10 cellular contexts compared by ENCODE assay signal in genomic region chr2:231621051-231621879, GRCh38. TPM values are rescaled to one million over a fixed set of nuclear protein-coding genes. Genes with fewer than 3 reads are reported as not detected.
DNase-seq lines count a peak whose midpoint lies in the region; ATAC-seq and TF ChIP-seq lines count a peak whose summit lies in the region.
"Had no signal": no experiment of that assay in that cellular context is flagged by ENCODE, and none has a peak within 500 bp of the region (broad histone marks: within the 10 kb centered on the region; RNA-seq: fewer than 3 reads in every experiment).

No MANE protein-coding gene starts in this region.

- intact Hi-C loops in CD4-positive, alpha-beta memory T cell (cut with micrococcal nuclease) = no loop called here

- H3K9me3 Mint-ChIP-seq in CD4-positive, alpha-beta memory T cell = no peaks in the 10 kb centered on the region
- no peaks in the 10 kb centered on the region for H3K9me3 Mint-ChIP-seq in endothelial cell (ENCODE audit: unreplicated experiment)
- H3K9me3 Mint-ChIP-seq: activated naive CD4-positive, alpha-beta T cell treated with anti-CD3 and anti-CD28 coated beads, Interleukin-2, amount 50 U/mL, for 24 hours had no signal

- H3K27me3 Mint-ChIP-seq in CD4-positive, alpha-beta memory T cell = no peaks in the 10 kb centered on the region
- H3K27me3 Mint-ChIP-seq in endothelial cell (ENCODE audit: unreplicated experiment) = peaks cover 4% of the 10 kb centered on the region
- H3K27me3 Mint-ChIP-seq: activated naive CD4-positive, alpha-beta T cell treated with anti-CD3 and anti-CD28 coated beads, Interleukin-2, amount 50 U/mL, for 24 hours had no signal

- H3K36me3 Mint-ChIP-seq in CD4-positive, alpha-beta memory T cell = no peaks in the 10 kb centered on the region
- no peaks in the 10 kb centered on the region for H3K36me3 Mint-ChIP-seq in endothelial cell (ENCODE audit: low read depth, unreplicated experiment)
- H3K36me3 Mint-ChIP-seq: activated naive CD4-positive, alpha-beta T cell treated with anti-CD3 and anti-CD28 coated beads, Interleukin-2, amount 50 U/mL, for 24 hours had no signal

- POLR2A ChIA-PET in CD4-positive, alpha-beta memory T cell (lab: Charles Lee; ENCODE audit: partially characterized antibody) = interaction anchor here (0.6 to 1.1 kb wide), 2 partner anchors 9 to 16 kb away, joined by 3 read pairs; no protein-coding TSS in a partner anchor

- no peaks in the 10 kb centered on the region for H3K4me1 ChIP-seq in CD4-positive, alpha-beta memory T cell (ENCODE audit: insufficient read depth, low read length)
- no peaks in the 10 kb centered on the region for H3K4me1 ChIP-seq in osteoblast (ENCODE audit: insufficient read depth, low read length)

- no peaks in the 10 kb centered on the region for H3K27me3 ChIP-seq in CD4-positive, alpha-beta memory T cell (ENCODE audit: insufficient read depth, low read length)
- no peaks in the 10 kb centered on the region for H3K27me3 ChIP-seq in osteoblast (ENCODE audit: insufficient read depth, low read length)
- no peaks in the 10 kb centered on the region for H3K27me3 ChIP-seq in WERI-Rb-1 (ENCODE audit: insufficient read depth, low read depth, severe bottlenecking)

- peak overlapping the region; percentile 9 for H2AFZ ChIP-seq in osteoblast (ENCODE audit: low read length)

- ATAC-seq in HG03342 (IDR thresholded peaks at IDR 0.05; ENCODE audit: unreplicated experiment) (no peak), GM18505 (IDR thresholded peaks at IDR 0.05; ENCODE audit: unreplicated experiment) (no peak)

- no peaks in the 10 kb centered on the region for H3K9me3 ChIP-seq in CD4-positive, alpha-beta memory T cell (ENCODE audit: control insufficient read depth in 1 of 2, low read length in 2 of 2)
- H3K9me3 ChIP-seq in osteoblast (ENCODE audit: low read depth, low read length) (no peaks in the 10 kb centered on the region), WERI-Rb-1 (ENCODE audit: severe bottlenecking) (no peaks in the 10 kb centered on the region)

- peak overlapping the region; percentile 43 for H3K4me2 ChIP-seq in osteoblast (ENCODE audit: insufficient read depth, low read length)

- TF ChIP-seq POLR2A in GM18505 (IDR thresholded peaks at IDR 0.05; ENCODE audit: borderline replicate concordance, extremely low read depth, insufficient read depth, insufficient read length) = no peak

- H3K79me2 ChIP-seq in osteoblast (ENCODE audit: insufficient read depth, low read length) = no peaks in the 10 kb centered on the region

- H3K4me1 Mint-ChIP-seq in CD4-positive, alpha-beta memory T cell = peaks cover 6 to 22% (median 9%) of the 10 kb centered on the region in 4 donors
- peaks cover 19% of the 10 kb centered on the region for H3K4me1 Mint-ChIP-seq in endothelial cell (ENCODE audit: unreplicated experiment)

- CTCF ChIA-PET in CD4-positive, alpha-beta memory T cell (lab: Charles Lee; ENCODE audit: partially characterized antibody) = interaction anchor here (0.9 to 4.0 kb wide), 8 partner anchors 9 to 93 kb away, joined by 3 to 16 read pairs (median 4); no protein-coding TSS in a partner anchor

- no peak for TF ChIP-seq CTCF in endothelial cell (IDR thresholded peaks at IDR 0.05; ENCODE audit: unreplicated experiment)
- no peak for TF ChIP-seq CTCF in osteoblast (IDR thresholded peaks at IDR 0.05; ENCODE audit: extremely low read depth, low read depth, low read length)
- no peak for TF ChIP-seq CTCF in WERI-Rb-1 (IDR thresholded peaks at IDR 0.05; ENCODE audit: low read depth, low read length)

- peak overlapping the region in 6 of 7 donors; percentile 1 to 66 (median 58) for H3K27ac Mint-ChIP-seq in CD4-positive, alpha-beta memory T cell
- H3K27ac Mint-ChIP-seq in endothelial cell (ENCODE audit: unreplicated experiment) = peak overlapping the region; percentile 81
- H3K27ac Mint-ChIP-seq: activated naive CD4-positive, alpha-beta T cell treated with anti-CD3 and anti-CD28 coated beads, Interleukin-2, amount 50 U/mL, for 24 hours had no signal

- H3K4me3 ChIP-seq in CD4-positive, alpha-beta memory T cell (ENCODE audit: low read length in 2 of 2) = no peak overlapping the region
- peak overlapping the region; percentile 43 for H3K4me3 ChIP-seq in osteoblast (ENCODE audit: insufficient read depth, low read length)
- H3K4me3 ChIP-seq in WERI-Rb-1 (ENCODE audit: low read depth, low read length) = no peak overlapping the region

- no peaks in the 10 kb centered on the region for H3K36me3 ChIP-seq in CD4-positive, alpha-beta memory T cell (ENCODE audit: insufficient read depth, low read length)
- H3K36me3 ChIP-seq in osteoblast (ENCODE audit: insufficient read depth, low read length) = no peaks in the 10 kb centered on the region
- H3K36me3 ChIP-seq in WERI-Rb-1 = no peaks in the 10 kb centered on the region

- DNase-seq in CD4-positive, alpha-beta memory T cell = no peak
- DNase-seq in NCI-H2029 (lab: John Stamatoyannopoulos, UW) (peak; percentile 68), endothelial cell (ENCODE audit: low spot score) (peak; percentile 38), osteoblast (ENCODE audit: insufficient read length, low spot score, missing footprints) (no peak), WERI-Rb-1 (no peak)
- no peak for DNase-seq in effector CD4-positive, alpha-beta T cell

- H4K20me1 ChIP-seq in osteoblast (ENCODE audit: insufficient read depth, low read length) = no peaks in the 10 kb centered on the region

- H3K4me3 Mint-ChIP-seq in CD4-positive, alpha-beta memory T cell = peak overlapping the region in 5 of 8 donors; percentile 17 to 54 (median 43)
- H3K4me3 Mint-ChIP-seq in endothelial cell (ENCODE audit: unreplicated experiment) = peak overlapping the region; percentile 29
- H3K4me3 Mint-ChIP-seq: activated naive CD4-positive, alpha-beta T cell treated with anti-CD3 and anti-CD28 coated beads, Interleukin-2, amount 50 U/mL, for 24 hours had no signal

- H3K27ac ChIP-seq in CD4-positive, alpha-beta memory T cell (ENCODE audit: low read depth, low read length) = no peak overlapping the region
- no peak overlapping the region for H3K27ac ChIP-seq in osteoblast (ENCODE audit: low read depth, low read length)
- no peak overlapping the region for H3K27ac ChIP-seq in WERI-Rb-1

RNA-seq across cellular contexts. Expression of gene TEX44, which starts 28.6 kb away (rescaled TPM):
- not detected for total RNA-seq in CD4-positive, alpha-beta memory T cell
- polyA plus RNA-seq in CD4-positive, alpha-beta memory T cell = not detected
- not detected for total RNA-seq in endothelial cell (ENCODE audit: unreplicated experiment)
- total RNA-seq in osteoblast = not detected in 2 replicates
- polyA plus RNA-seq: neural cell had no signal

Comparison
In these comparisons a context has a peak if more than half of its experiments do, and no peak if none do; other contexts are left out.
1. DNase-seq: peak in NCI-H2029 (single experiment) and endothelial cell (single experiment); none in CD4-positive, alpha-beta memory T cell (0 of 5), osteoblast (single experiment), WERI-Rb-1 (single experiment) and effector CD4-positive, alpha-beta T cell (single experiment).